ENCODE assay signal across 17 cellular contexts in the genomic region with DNA sequence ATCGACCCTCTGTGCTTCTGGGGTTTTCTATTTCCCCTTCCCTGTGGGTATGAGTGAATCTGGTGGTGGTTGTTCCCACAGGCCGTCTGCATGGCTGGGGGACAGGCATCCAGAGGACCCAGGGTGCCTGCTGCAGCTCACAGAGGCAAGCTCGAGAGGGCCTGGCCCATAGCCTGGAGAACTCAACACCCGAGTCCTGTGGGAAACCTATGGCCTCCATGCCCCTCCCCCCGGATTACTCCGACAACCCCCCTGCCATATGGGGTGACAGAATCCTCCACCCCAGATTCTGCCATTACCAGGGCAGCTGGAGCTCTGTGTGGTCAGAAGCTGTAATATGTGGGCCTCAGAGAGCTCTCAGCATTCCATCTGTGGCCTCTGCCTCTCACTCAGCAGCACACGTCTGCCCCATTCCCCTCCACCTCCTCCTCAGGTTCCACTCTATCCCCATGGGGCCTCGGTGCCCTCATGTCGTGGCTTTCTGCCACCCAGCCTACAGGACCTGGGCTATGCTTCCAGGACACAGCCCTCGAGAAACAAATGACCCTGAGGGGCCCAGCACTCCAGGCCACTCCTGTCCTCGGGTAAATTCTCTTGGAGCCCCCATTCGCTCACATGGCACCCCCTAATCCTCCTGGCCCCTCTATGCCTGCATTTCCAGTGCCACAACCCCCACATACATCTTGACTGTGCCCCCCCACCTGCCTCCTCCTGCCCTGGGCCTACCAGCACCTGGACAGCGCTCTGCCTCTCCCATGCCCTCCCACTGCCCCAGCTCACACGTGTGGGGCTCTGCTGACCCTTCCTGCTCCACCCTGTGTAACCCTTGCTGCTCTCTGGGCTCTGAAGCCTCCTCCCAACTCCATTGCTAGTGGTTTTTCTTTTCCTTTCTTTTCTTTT. TPM values are rescaled to one million over a fixed set of nuclear protein-coding genes. Genes with fewer than 3 reads are reported as not detected.
DNase-seq lines count a peak whose midpoint lies in the region; ATAC-seq and TF ChIP-seq lines count a peak whose summit lies in the region.
"Had no signal": no experiment of that assay in that cellular context is flagged by ENCODE, and none has a peak within 500 bp of the region (broad histone marks: within the 10 kb centered on the region; RNA-seq: fewer than 3 reads in every experiment).

No MANE protein-coding gene starts in this region.

- POLR2A ChIA-PET in activated naive CD8-positive, alpha-beta T cell treated with anti-CD3 and anti-CD28 coated beads, Interleukin-2, amount 10 ng/mL, durations not matched to agents 7 days and 5 days (lab: Charles Lee), result interaction anchor here (0.6 to 1.1 kb wide), 3 partner anchors 433 to 1304 kb away, joined by 3 to 12 read pairs (median 3); no protein-coding TSS in a partner anchor

- H3K27ac Mint-ChIP-seq in activated naive CD4-positive, alpha-beta T cell treated with anti-CD3 and anti-CD28 coated beads, Interleukin-2, amount 10 ng/mL, durations not matched to agents 7 days and 5 days, result peak overlapping the region; percentile 14
- peak overlapping the region; percentile 11 for H3K27ac Mint-ChIP-seq in activated naive CD8-positive, alpha-beta T cell treated with anti-CD3 and anti-CD28 coated beads, Interleukin-2, amount 10 ng/mL, durations not matched to agents 7 days and 5 days

- H4K20me1 ChIP-seq in osteoblast (ENCODE audit: insufficient read depth, low read length), result no peaks in the 10 kb centered on the region

- no peak overlapping the region for H2AFZ ChIP-seq in osteoblast (ENCODE audit: low read length)

- TF ChIP-seq EP300 in Ishikawa (IDR thresholded peaks at IDR 0.05; ENCODE audit: borderline replicate concordance), result no peak

- no peaks in the 10 kb centered on the region for H3K9me3 Mint-ChIP-seq in activated naive CD4-positive, alpha-beta T cell treated with anti-CD3 and anti-CD28 coated beads, Interleukin-2, amount 10 ng/mL, durations not matched to agents 7 days and 5 days
- no peaks in the 10 kb centered on the region for H3K9me3 Mint-ChIP-seq in activated naive CD8-positive, alpha-beta T cell treated with anti-CD3 and anti-CD28 coated beads, Interleukin-2, amount 10 ng/mL, durations not matched to agents 7 days and 5 days

- no peak for DNase-seq in activated naive CD4-positive, alpha-beta T cell treated with anti-CD3 and anti-CD28 coated beads, Interleukin-2, amount 10 ng/mL, durations not matched to agents 7 days and 5 days
- DNase-seq in activated naive CD4-positive, alpha-beta T cell treated with Interleukin-2 at 50 U/mL for 16 hours, result no peak
- no peak for DNase-seq in activated naive CD8-positive, alpha-beta T cell treated with anti-CD3 and anti-CD28 coated beads, Interleukin-2, amount 10 ng/mL, durations not matched to agents 7 days and 5 days
- peak; percentile 70 for DNase-seq in osteoblast (ENCODE audit: insufficient read length, low spot score, missing footprints)
- no peak for DNase-seq in stimulated activated CD4-positive, alpha-beta T cell treated with anti-CD3 and anti-CD28 coated beads, Interleukin-2, amount 100 ng/mL, for 48 hours
- DNase-seq: foreskin fibroblast; NCI-H187; pancreas; stimulated activated CD4-positive, alpha-beta T cell treated with anti-CD3 and anti-CD28 coated beads, Interleukin-4, amount 100 ng/mL, for 24 hours; stimulated activated CD8-positive, alpha-beta memory T cell treated with anti-CD3 and anti-CD28 coated beads, Interleukin-4, amount 100 ng/mL, for 48 hours had no signal

- CTCF ChIA-PET in activated naive CD4-positive, alpha-beta T cell treated with anti-CD3 and anti-CD28 coated beads, Interleukin-2, amount 10 ng/mL, durations not matched to agents 7 days and 5 days (lab: Charles Lee), result no interaction called here

- H3K9me3 ChIP-seq in osteoblast (ENCODE audit: low read depth, low read length), result no peaks in the 10 kb centered on the region
- H3K9me3 ChIP-seq: pancreas had no signal

- no peak overlapping the region for H3K27ac ChIP-seq in osteoblast (ENCODE audit: low read depth, low read length)
- H3K27ac ChIP-seq: pancreas, VCaP had no signal

- no peak overlapping the region for H3K4me3 Mint-ChIP-seq in activated naive CD4-positive, alpha-beta T cell treated with anti-CD3 and anti-CD28 coated beads, Interleukin-2, amount 10 ng/mL, durations not matched to agents 7 days and 5 days
- H3K4me3 Mint-ChIP-seq in activated naive CD8-positive, alpha-beta T cell treated with anti-CD3 and anti-CD28 coated beads, Interleukin-2, amount 10 ng/mL, durations not matched to agents 7 days and 5 days, result peak overlapping the region; percentile 40

- no peaks in the 10 kb centered on the region for H3K27me3 ChIP-seq in osteoblast (ENCODE audit: insufficient read depth, low read length)
- H3K27me3 ChIP-seq: pancreas had no signal

- peaks cover 29% of the 10 kb centered on the region for H3K79me2 ChIP-seq in osteoblast (ENCODE audit: insufficient read depth, low read length)

- no peak overlapping the region for H3K4me3 ChIP-seq in osteoblast (ENCODE audit: insufficient read depth, low read length)
- H3K4me3 ChIP-seq: pancreas had no signal

- TF ChIP-seq RAD21 in Ishikawa (IDR thresholded peaks at IDR 0.05; ENCODE audit: low read depth), result no peak

- no peak overlapping the region for H3K4me2 ChIP-seq in osteoblast (ENCODE audit: insufficient read depth, low read length)

- no peak for ATAC-seq in activated naive CD8-positive, alpha-beta T cell treated with anti-CD3 and anti-CD28 coated beads, Interleukin-2, amount 10 ng/mL, durations not matched to agents 7 days and 5 days (ENCODE audit: low read depth)
- ATAC-seq in GM21786 (IDR thresholded peaks at IDR 0.05; ENCODE audit: unreplicated experiment) (no peak), GM21515 (IDR thresholded peaks at IDR 0.05; ENCODE audit: unreplicated experiment) (no peak)
- ATAC-seq: pancreas had no signal

- H3K4me1 Mint-ChIP-seq in activated naive CD4-positive, alpha-beta T cell treated with anti-CD3 and anti-CD28 coated beads, Interleukin-2, amount 10 ng/mL, durations not matched to agents 7 days and 5 days, result peaks cover 30% of the 10 kb centered on the region
- peaks cover 26% of the 10 kb centered on the region for H3K4me1 Mint-ChIP-seq in activated naive CD8-positive, alpha-beta T cell treated with anti-CD3 and anti-CD28 coated beads, Interleukin-2, amount 10 ng/mL, durations not matched to agents 7 days and 5 days

- H3K4me1 ChIP-seq in osteoblast (ENCODE audit: insufficient read depth, low read length), result peaks cover 4% of the 10 kb centered on the region

- H3K36me3 ChIP-seq in osteoblast (ENCODE audit: insufficient read depth, low read length), result peaks cover 2% of the 10 kb centered on the region
- H3K36me3 ChIP-seq: pancreas had no signal

- TF ChIP-seq CTCF in osteoblast (IDR thresholded peaks at IDR 0.05; ENCODE audit: extremely low read depth, low read depth, low read length), result no peak

- H3K36me3 Mint-ChIP-seq in activated naive CD4-positive, alpha-beta T cell treated with anti-CD3 and anti-CD28 coated beads, Interleukin-2, amount 10 ng/mL, durations not matched to agents 7 days and 5 days, result peaks cover 27% of the 10 kb centered on the region
- peaks cover 10% of the 10 kb centered on the region for H3K36me3 Mint-ChIP-seq in activated naive CD8-positive, alpha-beta T cell treated with anti-CD3 and anti-CD28 coated beads, Interleukin-2, amount 10 ng/mL, durations not matched to agents 7 days and 5 days

- H3K27me3 Mint-ChIP-seq in activated naive CD4-positive, alpha-beta T cell treated with anti-CD3 and anti-CD28 coated beads, Interleukin-2, amount 10 ng/mL, durations not matched to agents 7 days and 5 days, result no peaks in the 10 kb centered on the region
- no peaks in the 10 kb centered on the region for H3K27me3 Mint-ChIP-seq in activated naive CD8-positive, alpha-beta T cell treated with anti-CD3 and anti-CD28 coated beads, Interleukin-2, amount 10 ng/mL, durations not matched to agents 7 days and 5 days

TF ChIP-seq in Ishikawa, 13 proteins besides CTCF, POLR2A, EP300 and RAD21:
- TF ChIP-seq, protein P1, sequence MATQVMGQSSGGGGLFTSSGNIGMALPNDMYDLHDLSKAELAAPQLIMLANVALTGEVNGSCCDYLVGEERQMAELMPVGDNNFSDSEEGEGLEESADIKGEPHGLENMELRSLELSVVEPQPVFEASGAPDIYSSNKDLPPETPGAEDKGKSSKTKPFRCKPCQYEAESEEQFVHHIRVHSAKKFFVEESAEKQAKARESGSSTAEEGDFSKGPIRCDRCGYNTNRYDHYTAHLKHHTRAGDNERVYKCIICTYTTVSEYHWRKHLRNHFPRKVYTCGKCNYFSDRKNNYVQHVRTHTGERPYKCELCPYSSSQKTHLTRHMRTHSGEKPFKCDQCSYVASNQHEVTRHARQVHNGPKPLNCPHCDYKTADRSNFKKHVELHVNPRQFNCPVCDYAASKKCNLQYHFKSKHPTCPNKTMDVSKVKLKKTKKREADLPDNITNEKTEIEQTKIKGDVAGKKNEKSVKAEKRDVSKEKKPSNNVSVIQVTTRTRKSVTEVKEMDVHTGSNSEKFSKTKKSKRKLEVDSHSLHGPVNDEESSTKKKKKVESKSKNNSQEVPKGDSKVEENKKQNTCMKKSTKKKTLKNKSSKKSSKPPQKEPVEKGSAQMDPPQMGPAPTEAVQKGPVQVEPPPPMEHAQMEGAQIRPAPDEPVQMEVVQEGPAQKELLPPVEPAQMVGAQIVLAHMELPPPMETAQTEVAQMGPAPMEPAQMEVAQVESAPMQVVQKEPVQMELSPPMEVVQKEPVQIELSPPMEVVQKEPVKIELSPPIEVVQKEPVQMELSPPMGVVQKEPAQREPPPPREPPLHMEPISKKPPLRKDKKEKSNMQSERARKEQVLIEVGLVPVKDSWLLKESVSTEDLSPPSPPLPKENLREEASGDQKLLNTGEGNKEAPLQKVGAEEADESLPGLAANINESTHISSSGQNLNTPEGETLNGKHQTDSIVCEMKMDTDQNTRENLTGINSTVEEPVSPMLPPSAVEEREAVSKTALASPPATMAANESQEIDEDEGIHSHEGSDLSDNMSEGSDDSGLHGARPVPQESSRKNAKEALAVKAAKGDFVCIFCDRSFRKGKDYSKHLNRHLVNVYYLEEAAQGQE (IDR thresholded peaks at IDR 0.05; ENCODE audit: low read depth), result peak; percentile 60
- TF ChIP-seq CREB1 (IDR thresholded peaks at IDR 0.05; ENCODE audit: low read depth), result no peak
- TF ChIP-seq CEBPB (IDR thresholded peaks at IDR 0.05), result no peak
- no peak for TF ChIP-seq YY1 (IDR thresholded peaks at IDR 0.05; ENCODE audit: low read depth)
- TF ChIP-seq FOXM1 (IDR thresholded peaks at IDR 0.05; ENCODE audit: borderline replicate concordance, low read depth), result no peak

RNA-seq across cellular contexts. Expression of a gene that starts 3.6 kb away (rescaled TPM):
- total RNA-seq in activated naive CD8-positive, alpha-beta T cell treated with anti-CD3 and anti-CD28 coated beads, Interleukin-2, amount 10 ng/mL, durations not matched to agents 7 days and 5 days, result 100 to 1,000 TPM; 233 to 253 TPM
- 45.2 and 59.8 TPM in 2 replicates for total RNA-seq in osteoblast

RNA-seq across cellular contexts. Expression of a gene that starts 12.6 kb away (rescaled TPM):
- total RNA-seq in activated naive CD8-positive, alpha-beta T cell treated with anti-CD3 and anti-CD28 coated beads, Interleukin-2, amount 10 ng/mL, durations not matched to agents 7 days and 5 days, result not detected
- total RNA-seq in osteoblast, result not detected in 2 replicates
- total RNA-seq: endothelial cell of umbilical vein, H4, pancreas had no signal

RNA-seq across cellular contexts. Expression of a gene that starts 39.1 kb away (rescaled TPM):
- 1 to 10 TPM; 4.8 to 4.9 TPM for total RNA-seq in activated naive CD8-positive, alpha-beta T cell treated with anti-CD3 and anti-CD28 coated beads, Interleukin-2, amount 10 ng/mL, durations not matched to agents 7 days and 5 days
- 13.4 and 15.9 TPM in 2 replicates for total RNA-seq in osteoblast
- total RNA-seq: HT1080 had no signal
